In genomic region chr4:20194079-20195013, GRCh38 we compare ENCODE assay signal across 11 cellular contexts. TPM values are rescaled to one million over a fixed set of nuclear protein-coding genes. Genes with fewer than 3 reads are reported as not detected.
A peak's percentile ranks its signal among the peaks of the same experiment; 100 is the strongest.
DNase-seq lines count a peak whose midpoint lies in the region; ATAC-seq and TF ChIP-seq lines count a peak whose summit lies in the region.
"Had no signal": no experiment of that assay in that cellular context is flagged by ENCODE, and none has a peak within 500 bp of the region (broad histone marks: within the 10 kb centered on the region; RNA-seq: fewer than 3 reads in every experiment).

No MANE protein-coding gene starts in this region.

- 61 to 69% methylated on average over 1 of the region's 1 CpG for WGBS in heart right ventricle, 2 donors

- peak; percentile 76 for ATAC-seq in Right ventricle myocardium inferior
- ATAC-seq in heart right ventricle: peak in 7 of 8 donors; percentile 35 to 76 (median 65)

- TF ChIP-seq CTCF in heart right ventricle (IDR thresholded peaks at IDR 0.05): no peak
- TF ChIP-seq CTCF in Peyer's patch (IDR thresholded peaks at IDR 0.05): no peak

- no peaks in the 10 kb centered on the region for H3K27me3 ChIP-seq in heart right ventricle
- H3K27me3 ChIP-seq in Peyer's patch: no peaks in the 10 kb centered on the region

- no peaks in the 10 kb centered on the region for H3K9me3 ChIP-seq in heart right ventricle
- H3K9me3 ChIP-seq in Peyer's patch: peaks cover 0 to 6% (median 1%) of the 10 kb centered on the region in 4 donors

- intact Hi-C loops in Right ventricle myocardium inferior (cut with DNase I): no loop called here
- intact Hi-C loops in cardiac septum (cut with DNase I): no loop called here
- intact Hi-C loops in heart right ventricle (cut with DNase I): no loop called here

- no peak for DNase-seq in Right ventricle myocardium inferior (ENCODE audit: missing footprints)
- DNase-seq in cardiac septum (ENCODE audit: low spot score): no peak
- DNase-seq in amniotic epithelial cell (ENCODE audit: low read depth): peak; percentile 62
- no peak for DNase-seq in heart right ventricle
- no peak for DNase-seq in stimulated activated CD4-positive, alpha-beta T cell treated with anti-CD3 and anti-CD28 coated beads, Interleukin-1b, Interleukin-23, amount 100 ng/mL, for 48 hours
- no peak for DNase-seq in Peyer's patch
- no peak for DNase-seq in NCI-H1105 treated with DMSO at 0.1 percent for 48 hours (lab: John Stamatoyannopoulos, UW)
- no peak for DNase-seq in NCI-H2227 (lab: John Stamatoyannopoulos, UW; ENCODE audit: unreplicated experiment)
- DNase-seq: activated CD4-positive, alpha-beta T cell treated with anti-CD3 and anti-CD28 coated beads for 1 hour; activated naive CD4-positive, alpha-beta T cell treated with anti-CD3 and anti-CD28 coated beads, Interleukin-2, amount 10 ng/mL, durations not matched to agents 7 days and 5 days; NCI-H1417 had no signal

- no peak overlapping the region for H3K4me3 ChIP-seq in heart right ventricle
- H3K4me3 ChIP-seq in Peyer's patch: no peak overlapping the region

- H3K4me1 ChIP-seq in heart right ventricle: peaks cover 0 to 27% (median 3%) of the 10 kb centered on the region in 9 donors
- H3K4me1 ChIP-seq in Peyer's patch: no peaks in the 10 kb centered on the region

- TF ChIP-seq POLR2A in Peyer's patch (IDR thresholded peaks at IDR 0.05): no peak

- peak overlapping the region in 7 of 10 donors; percentile 11 to 82 (median 64) for H3K27ac ChIP-seq in heart right ventricle
- H3K27ac ChIP-seq in Peyer's patch: no peak overlapping the region

- H3K36me3 ChIP-seq in heart right ventricle (no peaks in the 10 kb centered on the region), Peyer's patch (no peaks in the 10 kb centered on the region)

RNA-seq across cellular contexts. Expression of gene SLIT2, which starts 57.4 kb away (rescaled TPM):
- total RNA-seq in Right ventricle myocardium inferior (12.1 TPM), cardiac septum (8.6 TPM), heart right ventricle (10 to 100 TPM in 1 of 10 donors, 1 to 10 TPM in 9; 4.2 to 11.9 (median 5.9) TPM), Peyer's patch (10 to 100 TPM in 1 of 4 donors, 1 to 10 TPM in 3; 3.3 to 11.6 (median 5.5) TPM)
- 1 to 10 TPM; 1.1 to 2.9 TPM for polyA plus RNA-seq in heart right ventricle

Comparison
In these comparisons a context has a peak if more than half of its experiments do, and no peak if none do; other contexts are left out.
1. H3K27ac ChIP-seq: peak in heart right ventricle (7 of 10); none in Peyer's patch (0 of 4).